In the genomic region with DNA sequence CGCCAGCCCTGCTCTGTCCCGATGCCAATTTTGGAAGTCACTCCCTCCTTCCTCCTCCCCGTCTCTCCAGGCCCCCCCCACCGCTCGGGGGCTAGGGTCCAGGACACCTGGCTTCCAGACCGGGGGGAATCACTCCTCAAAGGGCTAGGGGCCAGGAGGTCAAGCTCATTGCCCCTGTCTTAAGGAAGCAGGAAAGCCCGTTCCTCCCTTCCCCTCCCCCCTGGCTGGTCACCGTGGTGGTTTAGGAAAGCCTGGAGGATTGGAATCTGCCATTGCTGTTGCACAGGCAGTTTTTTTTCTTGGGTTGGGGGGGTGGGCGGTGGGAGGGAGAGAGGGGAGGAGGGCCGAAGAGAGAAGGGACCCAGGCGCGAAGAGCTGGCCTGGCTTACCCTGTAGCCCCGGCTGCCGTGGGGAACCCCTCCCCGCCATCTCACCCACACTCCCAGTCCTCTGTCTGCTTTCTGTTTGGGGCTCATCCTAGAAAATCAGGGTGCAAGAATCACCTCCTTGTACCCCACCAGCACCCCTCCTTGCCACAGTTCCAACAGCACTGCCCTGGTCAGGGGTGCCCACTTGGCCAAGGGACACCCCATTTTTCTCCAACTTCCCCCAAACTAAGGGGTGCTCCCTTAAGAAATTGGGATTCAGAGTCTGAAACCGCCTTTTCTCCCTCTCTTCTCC, we compare ENCODE assay signal across 10 cellular contexts. TPM values are rescaled to one million over a fixed set of nuclear protein-coding genes. Genes with fewer than 3 reads are reported as not detected.
A peak's percentile ranks its signal among the peaks of the same experiment; 100 is the strongest.
DNase-seq lines count a peak whose midpoint lies in the region; FAIRE-seq and TF ChIP-seq lines count a peak whose summit lies in the region.
"Had no signal": no experiment of that assay in that cellular context is flagged by ENCODE, and none has a peak within 500 bp of the region (broad histone marks: within the 10 kb centered on the region; RNA-seq: fewer than 3 reads in every experiment).

No MANE protein-coding gene starts in this region.

- H3K4me3 ChIP-seq in tibial artery, result peak overlapping the region; percentile 68 to 83

- H3K27ac ChIP-seq in tibial artery, result peak overlapping the region; percentile 91 to 97

- H3K27me3 ChIP-seq in tibial artery, result peaks cover 0 to 28% of the 10 kb centered on the region in 2 donors

- no peak for TF ChIP-seq CTCF in tibial artery (IDR thresholded peaks at IDR 0.05)

- no peak for FAIRE-seq in GM12892 (lab: Jason Lieb, UNC)
- FAIRE-seq: GM18507 had no signal

- no peaks in the 10 kb centered on the region for H3K9me3 ChIP-seq in tibial artery

- intact Hi-C loops in tibial artery (cut with DNase I; ENCODE audit: low total_unique reads), result loop anchor here (5.0 kb wide), 2 partner anchors 108 to 1362 kb away; a partner anchor contains a TSS

- TF ChIP-seq POLR2A in GM12892 (IDR thresholded peaks at IDR 0.05; ENCODE audit: low read depth, low read length), result no peak

- H3K36me3 ChIP-seq in tibial artery, result peaks cover 0 to 13% (median 13%) of the 10 kb centered on the region in 3 donors

- DNase-seq in AG20443 (ENCODE audit: low spot score) (peak; percentile 66), NCI-H1105 (lab: John Stamatoyannopoulos, UW) (peak; percentile 71), cerebellar cortex (ENCODE audit: low spot score) (peak; percentile 66), left kidney (ENCODE audit: low read depth, low spot score) (peak; percentile 82), tibial artery (peak in 1 of 2 donors; percentile 82), inferior parietal cortex (ENCODE audit: extremely low spot score) (no peak), GM12892 (ENCODE audit: insufficient read length) (no peak)
- DNase-seq in activated T-cell treated with anti-CD3 and anti-CD28 coated beads, Interleukin-2, amount 50 U/mL, for 1 hour, result no peak
- DNase-seq: activated naive CD8-positive, alpha-beta T cell treated with anti-CD3 and anti-CD28 coated beads, Interleukin-2, amount 10 ng/mL, durations not matched to agents 7 days and 5 days had no signal

- H3K4me1 ChIP-seq in tibial artery, result peaks cover 5 to 62% (median 54%) of the 10 kb centered on the region in 4 donors

RNA-seq across cellular contexts. Expression of a gene that starts 2.9 kb away (rescaled TPM):
- polyA plus RNA-seq in GM12892 (2012; ENCODE audit: missing spikeins), result not detected

RNA-seq across cellular contexts. Expression of a gene that starts 7.6 kb away (rescaled TPM):
- polyA plus RNA-seq in GM12892 (2012; ENCODE audit: missing spikeins), result 120 TPM

RNA-seq across cellular contexts. Expression of a gene that starts 15.8 kb away (rescaled TPM):
- 2.2 TPM for polyA plus RNA-seq in GM12892 (2012; ENCODE audit: missing spikeins)

RNA-seq across cellular contexts. Expression of a gene that starts 23.9 kb away (rescaled TPM):
- polyA plus RNA-seq in GM12892 (2012; ENCODE audit: missing spikeins), result 0.57 TPM

RNA-seq across cellular contexts. Expression of a gene that starts 24.1 kb away (rescaled TPM):
- 0.89 TPM for polyA plus RNA-seq in GM12892 (2012; ENCODE audit: missing spikeins)

Comparison
In these comparisons a context has a peak if more than half of its experiments do, and no peak if none do; other contexts are left out.
1. DNase-seq: peak in AG20443 (single experiment), NCI-H1105 (single experiment), cerebellar cortex (single experiment) and left kidney (single experiment); none in inferior parietal cortex (single experiment), activated T-cell treated with anti-CD3 and anti-CD28 coated beads, Interleukin-2, amount 50 U/mL, for 1 hour (single experiment) and GM12892 (single experiment).